Comparison of ENCODE assay signal across 18 cellular contexts in the genomic region with DNA sequence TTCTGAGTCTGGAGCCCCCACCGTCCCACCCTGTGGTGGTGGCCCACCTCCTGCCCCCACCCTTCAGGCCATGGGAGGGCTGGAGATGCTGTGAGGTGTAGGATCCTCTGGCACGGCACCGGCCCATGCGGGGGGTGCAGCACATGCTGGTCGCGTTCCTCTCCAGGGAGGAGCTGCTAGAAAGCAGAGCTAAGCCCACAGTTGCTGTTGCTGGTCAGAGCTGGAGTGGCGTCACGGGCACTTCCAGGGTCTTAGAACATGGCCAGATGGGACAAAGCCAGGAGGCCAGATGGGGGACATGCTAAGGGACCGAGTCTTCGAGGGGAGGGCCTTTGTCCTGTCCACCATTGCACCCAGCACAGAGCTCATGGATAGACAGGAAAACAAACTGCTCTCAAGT. TPM values are rescaled to one million over a fixed set of nuclear protein-coding genes. Genes with fewer than 3 reads are reported as not detected.
A peak's percentile ranks its signal among the peaks of the same experiment; 100 is the strongest.
DNase-seq lines count a peak whose midpoint lies in the region.
"Had no signal": no experiment of that assay in that cellular context is flagged by ENCODE, and none has a peak within 500 bp of the region (broad histone marks: within the 10 kb centered on the region; RNA-seq: fewer than 3 reads in every experiment).

No MANE protein-coding gene starts in this region.

- no peak overlapping the region for H2BK5ac ChIP-seq in neuronal stem cell (ENCODE audit: low read length)

- peaks cover 16% of the 10 kb centered on the region for H3K36me3 ChIP-seq in BLaER1
- peaks cover 4 to 27% of the 10 kb centered on the region in 2 donors for H3K36me3 ChIP-seq in neuronal stem cell (replicated peaks in 1 of 2; ENCODE audit: control insufficient read depth in 2 of 2, insufficient read depth in 2 of 2, low read length in 2 of 2)
- H3K36me3 ChIP-seq in MG63, result no peaks in the 10 kb centered on the region

- no CpG with 5 or more reads among the region's 10 CpGs for WGBS in neuronal stem cell (ENCODE audit: extremely low coverage in 2 of 2, insufficient read length in 2 of 2, insufficient replicate concordance in 1 of 2), 2 donors

- no peak overlapping the region for H4K8ac ChIP-seq in neuronal stem cell (ENCODE audit: low read depth, low read length)

- no peaks in the 10 kb centered on the region for H3K27me3 ChIP-seq in BLaER1
- no peaks in the 10 kb centered on the region for H3K27me3 ChIP-seq in neuronal stem cell (ENCODE audit: control insufficient read depth in 3 of 3, insufficient read depth in 3 of 3, low read depth in 1 of 3, low read length in 3 of 3)
- no peaks in the 10 kb centered on the region for H3K27me3 ChIP-seq in MG63
- H3K27me3 ChIP-seq: BE2C had no signal

- H2BK15ac ChIP-seq in neuronal stem cell (ENCODE audit: low read length), result no peak overlapping the region

- H3K23ac ChIP-seq in neuronal stem cell (ENCODE audit: low read depth, low read length, poor library complexity), result no peak overlapping the region

- H3K4me1 ChIP-seq in BLaER1, result peaks cover 39% of the 10 kb centered on the region
- peaks cover 0 to 12% of the 10 kb centered on the region in 2 donors for H3K4me1 ChIP-seq in neuronal stem cell (ENCODE audit: control insufficient read depth in 2 of 2, insufficient read depth in 1 of 2, low read depth in 1 of 2, low read length in 2 of 2)

- H4K20me1 ChIP-seq in BLaER1, result peaks cover 99% of the 10 kb centered on the region

- H3K18ac ChIP-seq in neuronal stem cell (ENCODE audit: low read length), result no peak overlapping the region

- H2AFZ ChIP-seq in neuronal stem cell (ENCODE audit: low read length), result no peak overlapping the region
- H2AFZ ChIP-seq: GM23248 had no signal

- no peak overlapping the region for H2BK120ac ChIP-seq in neuronal stem cell (ENCODE audit: low read depth, low read length)

- H4K91ac ChIP-seq in neuronal stem cell (ENCODE audit: low read depth, low read length, poor library complexity), result no peak overlapping the region

- no peaks in the 10 kb centered on the region for H3K9me3 ChIP-seq in BLaER1
- H3K9me3 ChIP-seq in neuronal stem cell (replicated peaks in 1 of 2; ENCODE audit: control insufficient read depth in 2 of 2, insufficient read depth in 1 of 2, low read depth in 1 of 2, low read length in 2 of 2), result no peaks in the 10 kb centered on the region
- H3K9me3 ChIP-seq in MG63, result no peaks in the 10 kb centered on the region
- H3K9me3 ChIP-seq: A549, BE2C had no signal

- H3K9ac ChIP-seq in BLaER1 (no peak overlapping the region), neuronal stem cell (ENCODE audit: low read depth, low read length, poor library complexity) (no peak overlapping the region)
- H3K9ac ChIP-seq: GM23248 had no signal

- H3K27ac ChIP-seq in BLaER1 (no peak overlapping the region), neuronal stem cell (replicated peaks; ENCODE audit: low read length) (no peak overlapping the region)
- H3K27ac ChIP-seq: GM23248 had no signal

- no peak overlapping the region for H3K4ac ChIP-seq in neuronal stem cell (ENCODE audit: low read length)

- H3K4me3 ChIP-seq in BLaER1, result no peak overlapping the region
- H3K4me3 ChIP-seq in neuronal stem cell (ENCODE audit: low read length in 2 of 2), result no peak overlapping the region
- no peak overlapping the region for H3K4me3 ChIP-seq in MG63
- H3K4me3 ChIP-seq: A549, GM23248 had no signal

- DNase-seq in NCI-H524 (lab: John Stamatoyannopoulos, UW) (peak; percentile 94 to 96), cerebellum (ENCODE audit: low spot score) (peak; percentile 48), neuronal stem cell (ENCODE audit: low spot score) (no peak), MG63 (no peak), COLO668 (lab: John Stamatoyannopoulos, UW; ENCODE audit: unreplicated experiment) (no peak), NCI-H774 (lab: John Stamatoyannopoulos, UW) (no peak), Kasumi-1 (lab: John Stamatoyannopoulos, UW) (no peak)
- DNase-seq: BE2C, GM23248, Karpas-422, NCI-H1048, NCI-H1436 treated with DMSO at 0.1 percent for 48 hours, NCI-H2029, NCI-H345, NCI-H526, SHP77 had no signal

- no peak overlapping the region for H2BK12ac ChIP-seq in neuronal stem cell (ENCODE audit: low read length)

- peak overlapping the region; percentile 54 for H2AK5ac ChIP-seq in neuronal stem cell (ENCODE audit: low read depth, low read length)

- H3K14ac ChIP-seq in neuronal stem cell (ENCODE audit: low read length), result no peak overlapping the region

- peaks cover 7% of the 10 kb centered on the region for H3K79me1 ChIP-seq in neuronal stem cell (ENCODE audit: low read depth, low read length)

- peak overlapping the region; percentile 23; the same call in 1 of the 2 replicates for H3K4me2 ChIP-seq in BLaER1
- H3K4me2 ChIP-seq in neuronal stem cell (ENCODE audit: insufficient read depth, low read length, poor library complexity, severe bottlenecking), result no peak overlapping the region
- H3K4me2 ChIP-seq: A549 had no signal

RNA-seq across cellular contexts. Expression of gene AGAP3, which starts 21.6 kb away (rescaled TPM):
- total RNA-seq in cerebellum, result 69.8 TPM
- polyA plus RNA-seq in neuronal stem cell (2013, experiment 1 of 2), result 45.7 TPM
- polyA plus RNA-seq in neuronal stem cell (2013, experiment 2 of 2), result 45.5 TPM
- 22.5 and 35.1 TPM in 2 replicates for total RNA-seq in MG63 (2014; rRNA removed; shearing (Covaris generic); ENCODE audit: low replicate concordance)

RNA-seq across cellular contexts. Expression of gene TMUB1, which starts 24.6 kb away (rescaled TPM):
- 7.6 TPM for total RNA-seq in cerebellum
- polyA plus RNA-seq in neuronal stem cell (2013, experiment 1 of 2), result 45.7 TPM
- 44.8 TPM for polyA plus RNA-seq in neuronal stem cell (2013, experiment 2 of 2)
- 5.2 and 32.9 TPM in 2 replicates for total RNA-seq in MG63 (2014; rRNA removed; shearing (Covaris generic); ENCODE audit: low replicate concordance)

RNA-seq across cellular contexts. Expression of gene FASTK, which starts 27.3 kb away (rescaled TPM):
- total RNA-seq in cerebellum, result 26.5 TPM
- polyA plus RNA-seq in neuronal stem cell (2013, experiment 1 of 2), result 40.4 TPM
- polyA plus RNA-seq in neuronal stem cell (2013, experiment 2 of 2), result 40.8 TPM
- 47.5 and 71.5 TPM in 2 replicates for total RNA-seq in MG63 (2014; rRNA removed; shearing (Covaris generic); ENCODE audit: low replicate concordance)

RNA-seq across cellular contexts. Expression of gene SLC4A2, which starts 48.5 kb away (rescaled TPM):
- 15.8 TPM for total RNA-seq in cerebellum
- polyA plus RNA-seq in neuronal stem cell (2013, experiment 1 of 2), result 47.2 TPM
- 44.5 TPM for polyA plus RNA-seq in neuronal stem cell (2013, experiment 2 of 2)
- 38.6 and 81.5 TPM in 2 replicates for total RNA-seq in MG63 (2014; rRNA removed; shearing (Covaris generic); ENCODE audit: low replicate concordance)

RNA-seq across cellular contexts. Expression of gene CDK5, which starts 50.2 kb away (rescaled TPM):
- 21.6 TPM for total RNA-seq in cerebellum
- polyA plus RNA-seq in neuronal stem cell (2013, experiment 1 of 2), result 14.1 TPM
- 13.9 TPM for polyA plus RNA-seq in neuronal stem cell (2013, experiment 2 of 2)
- 11.0 and 21.7 TPM in 2 replicates for total RNA-seq in MG63 (2014; rRNA removed; shearing (Covaris generic); ENCODE audit: low replicate concordance)

Comparison
In these comparisons a context has a peak if more than half of its experiments do, and no peak if none do; other contexts are left out.
1. DNase-seq: peak in NCI-H524 (2 of 2) and cerebellum (single experiment); none in neuronal stem cell (single experiment), MG63 (single experiment), COLO668 (single experiment), NCI-H774 (single experiment) and Kasumi-1 (0 of 2).